In genomic region chr13:39942177-39942900, GRCh38 we compare ENCODE assay signal across 7 cellular contexts.
A peak's percentile ranks its signal among the peaks of the same experiment; 100 is the strongest.
DNase-seq lines count a peak whose midpoint lies in the region; ATAC-seq and TF ChIP-seq lines count a peak whose summit lies in the region.

No MANE protein-coding gene starts in this region.

- no peaks in the 10 kb centered on the region for H4K20me1 ChIP-seq in osteoblast (ENCODE audit: insufficient read depth, low read length)

- H3K9me3 ChIP-seq in osteoblast (ENCODE audit: low read depth, low read length): no peaks in the 10 kb centered on the region

- ATAC-seq in GM19035 (IDR thresholded peaks at IDR 0.05; ENCODE audit: unreplicated experiment): peak; percentile 24
- ATAC-seq in GM21825 (IDR thresholded peaks at IDR 0.05; ENCODE audit: unreplicated experiment): peak; percentile 15
- ATAC-seq in HG03521 (IDR thresholded peaks at IDR 0.05; ENCODE audit: unreplicated experiment): peak; percentile 25

- peak overlapping the region; percentile 43 for H3K4me2 ChIP-seq in osteoblast (ENCODE audit: insufficient read depth, low read length)

- H3K27ac ChIP-seq in osteoblast (ENCODE audit: low read depth, low read length): no peak overlapping the region

- H3K79me2 ChIP-seq in osteoblast (ENCODE audit: insufficient read depth, low read length): no peaks in the 10 kb centered on the region

- H3K36me3 ChIP-seq in osteoblast (ENCODE audit: insufficient read depth, low read length): no peaks in the 10 kb centered on the region

- no peak for TF ChIP-seq CTCF in osteoblast (IDR thresholded peaks at IDR 0.05; ENCODE audit: extremely low read depth, low read depth, low read length)

- peaks cover 12% of the 10 kb centered on the region for H3K4me1 ChIP-seq in osteoblast (ENCODE audit: insufficient read depth, low read length)

- H2AFZ ChIP-seq in osteoblast (ENCODE audit: low read length): peak overlapping the region; percentile 8

- no peak for DNase-seq in osteoblast (ENCODE audit: insufficient read length, low spot score, missing footprints)
- DNase-seq in cerebellum (ENCODE audit: low spot score): no peak
- no peak for DNase-seq in glomerular visceral epithelial cell (ENCODE audit: extremely low spot score)
- no peak for DNase-seq in NCI-H2029 treated with DMSO at 0.1 percent for 48 hours (lab: John Stamatoyannopoulos, UW)

- no peaks in the 10 kb centered on the region for H3K27me3 ChIP-seq in osteoblast (ENCODE audit: insufficient read depth, low read length)

- H3K4me3 ChIP-seq in osteoblast (ENCODE audit: insufficient read depth, low read length): no peak overlapping the region
